In genomic region chr14:24411468-24412454, GRCh38 we compare ENCODE assay signal across 9 cellular contexts. TPM values are rescaled to one million over a fixed set of nuclear protein-coding genes. Genes with fewer than 3 reads are reported as not detected.
A peak's percentile ranks its signal among the peaks of the same experiment; 100 is the strongest.
DNase-seq lines count a peak whose midpoint lies in the region; ATAC-seq, FAIRE-seq and TF ChIP-seq lines count a peak whose summit lies in the region.
"Had no signal": no experiment of that assay in that cellular context is flagged by ENCODE, and none has a peak within 500 bp of the region (broad histone marks: within the 10 kb centered on the region; RNA-seq: fewer than 3 reads in every experiment).

No MANE protein-coding gene starts in this region.

- H3K9me1 ChIP-seq in endothelial cell of umbilical vein (replicated peaks; ENCODE audit: control insufficient read depth, extremely low read depth, insufficient read depth, low read length), result no peaks in the 10 kb centered on the region

- no peak for TF ChIP-seq POLR2A in endothelial cell of umbilical vein (IDR thresholded peaks at IDR 0.05; ENCODE audit: low read depth, low read length)

- peak; percentile 77 for TF ChIP-seq CTCF in AG04450 (IDR thresholded peaks at IDR 0.05; ENCODE audit: low read depth, low read length)
- peak; percentile 67 to 76 for TF ChIP-seq CTCF in endothelial cell of umbilical vein (IDR thresholded peaks at IDR 0.05; ENCODE audit: extremely low read depth in 1 of 2, insufficient read depth in 1 of 2, low read depth in 1 of 2, low read length in 2 of 2)
- peak; percentile 40 for TF ChIP-seq CTCF in neural cell (IDR thresholded peaks at IDR 0.05; ENCODE audit: poor library complexity, severe bottlenecking)

- H3K36me3 ChIP-seq in endothelial cell of umbilical vein (ENCODE audit: control insufficient read depth in 2 of 2, extremely low read depth in 1 of 2, insufficient read depth in 2 of 2, low read length in 2 of 2), result peaks cover 4 to 56% of the 10 kb centered on the region in 2 experiments
- no peaks in the 10 kb centered on the region for H3K36me3 ChIP-seq in neural cell (ENCODE audit: insufficient read depth, low read length)

- H3K4me2 ChIP-seq in endothelial cell of umbilical vein (ENCODE audit: insufficient read depth, low read length) (no peak overlapping the region), neural cell (ENCODE audit: low read length) (no peak overlapping the region)

- peak; percentile 56 for ATAC-seq in HG03432 (IDR thresholded peaks at IDR 0.05; ENCODE audit: unreplicated experiment)
- ATAC-seq in GM18517 (IDR thresholded peaks at IDR 0.05; ENCODE audit: unreplicated experiment), result no peak

- no peak for DNase-seq in AG04450 (ENCODE audit: low read depth, low spot score)
- DNase-seq in Daoy (ENCODE audit: low read depth), result peak; percentile 54
- DNase-seq in SHP77 (lab: John Stamatoyannopoulos, UW), result peak; percentile 21 to 51
- DNase-seq in endothelial cell of umbilical vein (ENCODE audit: low read depth, low spot score), result peak; percentile 70
- DNase-seq in effector CD8-positive, alpha-beta T cell (lab: John Stamatoyannopoulos, UW), result no peak

- no peaks in the 10 kb centered on the region for H3F3A ChIP-seq in neural cell (ENCODE audit: insufficient read depth, low read length, poor library complexity, severe bottlenecking)

- H3K27ac ChIP-seq in AG04450 (ENCODE audit: low read depth, low read length), result no peak overlapping the region
- H3K27ac ChIP-seq in endothelial cell of umbilical vein (ENCODE audit: insufficient read depth, low read depth, low read length), result no peak overlapping the region
- no peak overlapping the region for H3K27ac ChIP-seq in neural cell (ENCODE audit: low read length)

- no peaks in the 10 kb centered on the region for H3K4me1 ChIP-seq in endothelial cell of umbilical vein (ENCODE audit: control insufficient read depth, extremely low read depth, insufficient read depth, low read length)

- no peak overlapping the region for H3K4me3 ChIP-seq in AG04450 (ENCODE audit: low read depth, low read length)
- no peak overlapping the region for H3K4me3 ChIP-seq in endothelial cell of umbilical vein (replicated peaks in 1 of 3; ENCODE audit: insufficient read depth in 1 of 3, low read depth in 1 of 3, low read length in 3 of 3)
- no peak overlapping the region for H3K4me3 ChIP-seq in neural cell (ENCODE audit: low read length)

- dilution Hi-C loops in endothelial cell of umbilical vein (cut with MboI; ENCODE audit: extremely low pct_ligation_motif_present, low sequenced_read_pairs), result no loop called here

- H3K9me2 ChIP-seq in neural cell (ENCODE audit: insufficient read depth, low read length), result no peaks in the 10 kb centered on the region

- H3K79me2 ChIP-seq in endothelial cell of umbilical vein (ENCODE audit: control insufficient read depth, insufficient read depth, low read length) (no peaks in the 10 kb centered on the region), neural cell (replicated peaks; ENCODE audit: insufficient read depth, low read length) (no peaks in the 10 kb centered on the region)

- H3K27me3 ChIP-seq in AG04450 (ENCODE audit: control insufficient read depth, insufficient read depth, low read length) (peaks cover 6% of the 10 kb centered on the region), endothelial cell of umbilical vein (ENCODE audit: control insufficient read depth in 2 of 2, insufficient read depth in 2 of 2, low read length in 2 of 2) (no peaks in the 10 kb centered on the region), neural cell (ENCODE audit: insufficient read depth, low read depth, low read length) (no peaks in the 10 kb centered on the region)

- TF ChIP-seq RAD21 in neural cell (conservative IDR thresholded peaks at IDR 0.05), result peak; percentile 17

- no peak overlapping the region for H3K9ac ChIP-seq in endothelial cell of umbilical vein (replicated peaks; ENCODE audit: extremely low read depth, insufficient read depth, low read length)
- H3K9ac ChIP-seq in neural cell (ENCODE audit: low read length), result no peak overlapping the region

- H3K9me3 ChIP-seq in AG04450 (ENCODE audit: control insufficient read depth, insufficient read depth, low read length) (no peaks in the 10 kb centered on the region; the same call in 1 of the 2 replicates), endothelial cell of umbilical vein (replicated peaks; ENCODE audit: control insufficient read depth, insufficient read depth, low read length) (no peaks in the 10 kb centered on the region), neural cell (ENCODE audit: low read length) (no peaks in the 10 kb centered on the region)

- H2AFZ ChIP-seq in endothelial cell of umbilical vein (ENCODE audit: low read depth, low read length), result no peak overlapping the region
- H2AFZ ChIP-seq in neural cell (ENCODE audit: low read depth, low read length), result no peak overlapping the region

- CTCF ChIA-PET in AG04450 (lab: Charles Lee) (interaction anchor here (0.8 to 6.7 kb wide), 10 partner anchors 9 to 79 kb away, joined by 3 to 49 read pairs (median 3); partner anchors contain the start of genes ADCY4 and NYNRIN), endothelial cell of umbilical vein (lab: Charles Lee) (interaction anchor here (0.9 to 8.7 kb wide), 11 partner anchors 9 to 78 kb away, joined by 3 to 86 read pairs (median 4); partner anchors contain the start of gene ADCY4)

- peak; percentile 87 for FAIRE-seq in endothelial cell of umbilical vein (lab: Jason Lieb, UNC)

- no TSS peak for BruUV-seq in endothelial cell of umbilical vein (replicated peaks; lab: Mats Ljungman, UMichigan)

- H4K20me1 ChIP-seq in endothelial cell of umbilical vein (replicated peaks; ENCODE audit: control insufficient read depth, extremely low read depth, insufficient read depth, low read length) (no peaks in the 10 kb centered on the region), neural cell (ENCODE audit: insufficient read depth) (no peaks in the 10 kb centered on the region)

- intact Hi-C loops in endothelial cell of umbilical vein (cut with micrococcal nuclease), result loop anchor here (1.0 kb wide), 4 partner anchors 20 to 77 kb away; partner anchors contain the start of gene RIPK3

- POLR2A ChIA-PET in AG04450 (lab: Yijun Ruan, JAX) (no interaction called here), endothelial cell of umbilical vein (lab: Charles Lee) (no interaction called here)

- no peak for TF ChIP-seq EP300 in neural cell (conservative IDR thresholded peaks at IDR 0.05; ENCODE audit: poor library complexity, severe bottlenecking)

RNA-seq across cellular contexts. Expression of gene NYNRIN, which starts 13.0 kb away (rescaled TPM):
- polyA plus RNA-seq in AG04450 (2011; rRNA removed) (10.4 and 10.5 TPM in 2 replicates), endothelial cell of umbilical vein (37.2 and 38.8 TPM in 2 replicates), neural cell (5.7 and 9.1 TPM in 2 replicates)
- polyA minus RNA-seq in AG04450 (2011; rRNA and poly(A)+ RNA removed), result 18.3 and 20.1 TPM in 2 replicates
- 0.33 and 0.57 TPM in 2 replicates for total RNA-seq in Daoy (2014; rRNA removed; shearing (Covaris generic))
- total RNA-seq in endothelial cell of umbilical vein, result 42.8 and 45.1 TPM in 2 replicates
- polyA plus RNA-seq in endothelial cell of umbilical vein (2011; cell fraction: cytosol; rRNA removed), result 27.6 and 28.6 TPM in 2 replicates
- 59.8 and 66.2 TPM in 2 replicates for polyA plus RNA-seq in endothelial cell of umbilical vein (2011; cell fraction: nucleus; rRNA removed)
- 25.5 and 35.2 TPM in 2 replicates for polyA plus RNA-seq in endothelial cell of umbilical vein (2012)
- polyA minus RNA-seq in endothelial cell of umbilical vein (56.5 and 59.7 TPM in 2 replicates), neural cell (17.2 and 18.0 TPM in 2 replicates)
- not detected for polyA minus RNA-seq in endothelial cell of umbilical vein (2011; cell fraction: cytosol; rRNA and poly(A)+ RNA removed)
- 27.5 and 30.6 TPM in 2 replicates for polyA minus RNA-seq in endothelial cell of umbilical vein (2011; cell fraction: nucleus; rRNA and poly(A)+ RNA removed)
- polyA plus RNA-seq: IgD-negative memory B cell had no signal

RNA-seq across cellular contexts. Expression of gene CBLN3, which starts 17.7 kb away (rescaled TPM):
- 1.8 and 2.3 TPM in 2 replicates for polyA plus RNA-seq in AG04450 (2011; rRNA removed)
- polyA minus RNA-seq in AG04450 (2011; rRNA and poly(A)+ RNA removed), result 1.1 and 1.7 TPM in 2 replicates
- not detected in 2 replicates for total RNA-seq in Daoy (2014; rRNA removed; shearing (Covaris generic))
- total RNA-seq in endothelial cell of umbilical vein, result 5.0 and 8.6 TPM in 2 replicates
- 7.8 and 7.9 TPM in 2 replicates for polyA plus RNA-seq in endothelial cell of umbilical vein
- 3.4 and 4.2 TPM in 2 replicates for polyA plus RNA-seq in endothelial cell of umbilical vein (2011; cell fraction: cytosol; rRNA removed)
- polyA plus RNA-seq in endothelial cell of umbilical vein (2011; cell fraction: nucleus; rRNA removed), result 27.9 and 31.3 TPM in 2 replicates
- 4.2 and 5.1 TPM in 2 replicates for polyA plus RNA-seq in endothelial cell of umbilical vein (2012)
- 4.4 and 6.1 TPM in 2 replicates for polyA minus RNA-seq in endothelial cell of umbilical vein
- polyA minus RNA-seq in endothelial cell of umbilical vein (2011; cell fraction: cytosol; rRNA and poly(A)+ RNA removed), result not detected
- polyA minus RNA-seq in endothelial cell of umbilical vein (2011; cell fraction: nucleus; rRNA and poly(A)+ RNA removed), result 6.4 and 8.2 TPM in 2 replicates
- polyA plus RNA-seq in neural cell, result not detected in 2 replicates
- polyA minus RNA-seq in neural cell, result not detected in 2 replicates

RNA-seq across cellular contexts. Expression of gene KHNYN, which starts 18.0 kb away (rescaled TPM):
- polyA plus RNA-seq in AG04450 (2011; rRNA removed), result 16.8 and 17.6 TPM in 2 replicates
- 21.6 and 25.7 TPM in 2 replicates for polyA minus RNA-seq in AG04450 (2011; rRNA and poly(A)+ RNA removed)
- total RNA-seq in Daoy (2014; rRNA removed; shearing (Covaris generic)), result 22.4 and 29.4 TPM in 2 replicates
- total RNA-seq in endothelial cell of umbilical vein, result 63.3 and 66.7 TPM in 2 replicates
- 25.2 and 25.4 TPM in 2 replicates for polyA plus RNA-seq in endothelial cell of umbilical vein
- polyA plus RNA-seq in endothelial cell of umbilical vein (2011; cell fraction: cytosol; rRNA removed), result 19.6 and 24.3 TPM in 2 replicates
- polyA plus RNA-seq in endothelial cell of umbilical vein (2011; cell fraction: nucleus; rRNA removed), result 99.3 and 103 TPM in 2 replicates
- polyA plus RNA-seq in endothelial cell of umbilical vein (2012), result 39.1 and 39.8 TPM in 2 replicates
- 59.9 and 60.3 TPM in 2 replicates for polyA minus RNA-seq in endothelial cell of umbilical vein
- 7.4 TPM for polyA minus RNA-seq in endothelial cell of umbilical vein (2011; cell fraction: cytosol; rRNA and poly(A)+ RNA removed)
- polyA minus RNA-seq in endothelial cell of umbilical vein (2011; cell fraction: nucleus; rRNA and poly(A)+ RNA removed), result 72.1 and 82.5 TPM in 2 replicates
- 0.53 and 0.92 TPM in 2 replicates for polyA plus RNA-seq in neural cell
- 0.73 and 1.0 TPM in 2 replicates for polyA minus RNA-seq in neural cell

RNA-seq across cellular contexts. Expression of gene SDR39U1, which starts 30.8 kb away (rescaled TPM):
- polyA plus RNA-seq in AG04450 (2011; rRNA removed) (22.9 and 24.9 TPM in 2 replicates), endothelial cell of umbilical vein (72.6 and 89.8 TPM in 2 replicates), neural cell (142 and 173 TPM in 2 replicates)
- 9.9 and 11.1 TPM in 2 replicates for polyA minus RNA-seq in AG04450 (2011; rRNA and poly(A)+ RNA removed)
- 9.3 and 10.0 TPM in 2 replicates for total RNA-seq in Daoy (2014; rRNA removed; shearing (Covaris generic))
- 38.6 and 40.2 TPM in 2 replicates for total RNA-seq in endothelial cell of umbilical vein
- polyA plus RNA-seq in endothelial cell of umbilical vein (2011; cell fraction: cytosol; rRNA removed), result 52.3 and 53.0 TPM in 2 replicates
- 192 and 200 TPM in 2 replicates for polyA plus RNA-seq in endothelial cell of umbilical vein (2011; cell fraction: nucleus; rRNA removed)
- polyA plus RNA-seq in endothelial cell of umbilical vein (2012), result 25.9 and 26.8 TPM in 2 replicates
- polyA minus RNA-seq in endothelial cell of umbilical vein (17.2 and 18.1 TPM in 2 replicates), neural cell (47.0 and 53.6 TPM in 2 replicates)
- 19.7 TPM for polyA minus RNA-seq in endothelial cell of umbilical vein (2011; cell fraction: cytosol; rRNA and poly(A)+ RNA removed)
- 31.2 and 39.9 TPM in 2 replicates for polyA minus RNA-seq in endothelial cell of umbilical vein (2011; cell fraction: nucleus; rRNA and poly(A)+ RNA removed)

RNA-seq across cellular contexts. Expression of gene NFATC4, which starts 43.8 kb away (rescaled TPM):
- polyA plus RNA-seq in AG04450 (2011; rRNA removed), result 35.7 and 42.0 TPM in 2 replicates
- polyA minus RNA-seq in AG04450 (2011; rRNA and poly(A)+ RNA removed), result 43.5 and 69.5 TPM in 2 replicates
- 14.5 and 28.8 TPM in 2 replicates for total RNA-seq in Daoy (2014; rRNA removed; shearing (Covaris generic))
- 88.1 and 88.5 TPM in 2 replicates for total RNA-seq in endothelial cell of umbilical vein
- 79.5 and 94.8 TPM in 2 replicates for polyA plus RNA-seq in endothelial cell of umbilical vein
- 30.9 and 43.0 TPM in 2 replicates for polyA plus RNA-seq in endothelial cell of umbilical vein (2011; cell fraction: cytosol; rRNA removed)
- 378 and 485 TPM in 2 replicates for polyA plus RNA-seq in endothelial cell of umbilical vein (2011; cell fraction: nucleus; rRNA removed)
- 37.3 and 52.7 TPM in 2 replicates for polyA plus RNA-seq in endothelial cell of umbilical vein (2012)
- 51.3 and 57.5 TPM in 2 replicates for polyA minus RNA-seq in endothelial cell of umbilical vein
- polyA minus RNA-seq in endothelial cell of umbilical vein (2011; cell fraction: cytosol; rRNA and poly(A)+ RNA removed), result not detected
- 44.2 and 56.3 TPM in 2 replicates for polyA minus RNA-seq in endothelial cell of umbilical vein (2011; cell fraction: nucleus; rRNA and poly(A)+ RNA removed)
- polyA plus RNA-seq in neural cell, result 0.22 and 0.48 TPM in 2 replicates
- polyA minus RNA-seq in neural cell, result 0.73 and 1.0 TPM in 2 replicates

Comparison
In these comparisons a context has a peak if more than half of its experiments do, and no peak if none do; other contexts are left out.
1. DNase-seq: peak in Daoy (single experiment), SHP77 (2 of 2) and endothelial cell of umbilical vein (single experiment); none in AG04450 (single experiment) and effector CD8-positive, alpha-beta T cell (single experiment).
2. Peak in every context shown above with its lines, with median percentiles within 50 percentile points of each other: CTCF ChIP-seq.